10 cellular contexts compared by ENCODE assay signal in the genomic region with DNA sequence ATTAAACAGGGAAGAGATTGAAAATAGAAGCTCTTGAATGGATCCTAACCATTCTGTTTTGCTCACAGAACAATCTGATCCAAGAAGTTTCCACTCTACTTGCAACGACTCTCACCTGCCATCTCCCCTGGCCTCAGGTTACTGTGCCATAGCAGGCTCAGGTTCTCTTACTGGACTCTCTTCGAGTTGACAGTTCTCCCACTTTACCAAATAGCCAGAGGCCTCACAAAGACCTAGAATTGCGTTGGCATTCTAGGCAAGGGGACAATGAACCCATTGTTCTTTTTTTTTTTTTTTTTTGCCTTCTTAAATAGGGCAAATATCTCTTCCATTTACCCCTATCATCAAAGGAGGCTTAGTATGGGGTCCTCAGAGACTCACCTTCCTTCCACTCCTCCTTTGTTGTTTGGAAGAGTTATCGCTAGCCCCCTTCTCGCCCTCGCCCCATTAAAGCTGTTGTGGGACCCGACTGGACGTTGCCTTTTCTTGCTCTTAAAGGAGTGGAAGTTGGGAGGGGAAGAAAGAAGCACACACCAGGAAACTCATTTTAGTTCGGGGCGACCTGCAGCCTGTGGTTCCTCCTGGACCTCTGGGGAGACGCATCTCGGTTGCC. TPM values are rescaled to one million over a fixed set of nuclear protein-coding genes. Genes with fewer than 3 reads are reported as not detected.
A peak's percentile ranks its signal among the peaks of the same experiment; 100 is the strongest.
DNase-seq lines count a peak whose midpoint lies in the region; ATAC-seq and TF ChIP-seq lines count a peak whose summit lies in the region.
"Had no signal": no experiment of that assay in that cellular context is flagged by ENCODE, and none has a peak within 500 bp of the region (broad histone marks: within the 10 kb centered on the region; RNA-seq: fewer than 3 reads in every experiment).

No MANE protein-coding gene starts in this region.

- H3K27me3 Mint-ChIP-seq in effector memory CD8-positive, alpha-beta T cell = peaks cover 15 to 36% of the 10 kb centered on the region in 2 donors

- no peak overlapping the region for H3K27ac ChIP-seq in SK-N-SH (ENCODE audit: low read depth in 2 of 2, low read length in 1 of 2)
- H3K27ac ChIP-seq in ectodermal cell (ENCODE audit: insufficient read depth, low read depth, low read length, poor library complexity, severe bottlenecking) = peak overlapping the region; percentile 67
- no peak overlapping the region for H3K27ac ChIP-seq in mesendoderm (ENCODE audit: low read depth, low read length)
- peak overlapping the region in 1 of 4 donors; percentile 63 for H3K27ac ChIP-seq in transverse colon

- H3K9me2 ChIP-seq in SK-N-SH = no peaks in the 10 kb centered on the region

- peak overlapping the region; percentile 94 for H3K4me2 ChIP-seq in SK-N-SH
- H3K4me2 ChIP-seq in mesendoderm (ENCODE audit: low read length) = peak overlapping the region; percentile 88

- H3K9me3 ChIP-seq in SK-N-SH (no peaks in the 10 kb centered on the region), ectodermal cell (ENCODE audit: control insufficient read depth, low read length) (no peaks in the 10 kb centered on the region), transverse colon (no peaks in the 10 kb centered on the region)

- H2BK15ac ChIP-seq in mesendoderm (replicated peaks; ENCODE audit: low read depth) = no peak overlapping the region

- intact Hi-C loops in transverse colon (cut with DNase I; ENCODE audit: low total_unique reads) = no loop called here

- H4K5ac ChIP-seq in mesendoderm (ENCODE audit: low read length) = no peak overlapping the region

- ATAC-seq in SK-N-SH treated with all-trans-retinoic acid at 6 μM for 48 hours = no peak
- ATAC-seq in effector memory CD8-positive, alpha-beta T cell (replicated peaks) = no peak
- ATAC-seq: T-helper 17 cell had no signal

- no peak overlapping the region for H2BK5ac ChIP-seq in mesendoderm (ENCODE audit: low read length)

- TF ChIP-seq RAD21 in SK-N-SH (IDR thresholded peaks at IDR 0.05; ENCODE audit: low read length) = no peak

- no peak overlapping the region for H3K4ac ChIP-seq in mesendoderm (ENCODE audit: low read depth, low read length)

- no peak overlapping the region for H3K27ac Mint-ChIP-seq in effector memory CD8-positive, alpha-beta T cell
- H3K27ac Mint-ChIP-seq: T-helper 17 cell had no signal

- H3K23ac ChIP-seq in mesendoderm (ENCODE audit: low read length) = no peak overlapping the region

- no peak overlapping the region for H2BK120ac ChIP-seq in mesendoderm (ENCODE audit: low read depth, low read length)

- no peaks in the 10 kb centered on the region for H4K20me1 ChIP-seq in SK-N-SH (ENCODE audit: insufficient read depth)

- peak overlapping the region; percentile 84; the same call in 1 of the 2 replicates for H2AFZ ChIP-seq in SK-N-SH (ENCODE audit: low read depth)

- H3K4me1 Mint-ChIP-seq in effector memory CD8-positive, alpha-beta T cell (ENCODE audit: low read depth in 2 of 2) = peaks cover 0 to 2% of the 10 kb centered on the region in 2 donors
- H3K4me1 Mint-ChIP-seq: T-helper 17 cell had no signal

- no peaks in the 10 kb centered on the region for H3K36me3 Mint-ChIP-seq in effector memory CD8-positive, alpha-beta T cell (ENCODE audit: insufficient read depth)

- no peak overlapping the region for H3K18ac ChIP-seq in mesendoderm (ENCODE audit: low read length)

- DNase-seq in SK-N-SH = no peak
- DNase-seq in mesendoderm = no peak
- no peak for DNase-seq in transverse colon
- DNase-seq in effector memory CD8-positive, alpha-beta T cell = no peak
- no peak for DNase-seq in erythroblast (lab: John Stamatoyannopoulos, UW)
- DNase-seq in activated T-cell treated with anti-CD3 and anti-CD28 coated beads, Interleukin-2, amount 50 U/mL, for 48 hours = no peak
- DNase-seq: activated naive CD4-positive, alpha-beta T cell treated with Interleukin-2 at 50 U/mL for 16 hours; T-helper 17 cell had no signal

- TF ChIP-seq EP300 in SK-N-SH (IDR thresholded peaks at IDR 0.05; ENCODE audit: borderline replicate concordance in 1 of 2, low read depth in 1 of 2, low read length in 1 of 2) = no peak
- no peak for TF ChIP-seq EP300 in transverse colon (IDR thresholded peaks at IDR 0.05; ENCODE audit: low read depth)

- H3K79me1 ChIP-seq in mesendoderm (ENCODE audit: low read length) = no peaks in the 10 kb centered on the region

- no peak overlapping the region for H4K8ac ChIP-seq in mesendoderm (ENCODE audit: low read depth, low read length)

- no peaks in the 10 kb centered on the region for H3F3A ChIP-seq in SK-N-SH (replicated peaks; ENCODE audit: insufficient read depth)

- 9% methylated on average over 12 of the region's 12 CpGs for WGBS in SK-N-SH (ENCODE audit: low lambda C conversion rate)
- 21 to 25% methylated on average over 12 of the region's 12 CpGs for WGBS in ectodermal cell, 2 experiments
- no CpG with 5 or more reads among the region's 12 CpGs for WGBS in mesendoderm (ENCODE audit: extremely low coverage, insufficient coverage, low lambda C conversion rate)
- WGBS in transverse colon (ENCODE audit: low coverage in 1 of 2), 2 donors = 13 to 20% methylated on average over 1 to 12 of the region's 12 CpGs

- TF ChIP-seq CTCF in SK-N-SH (IDR thresholded peaks at IDR 0.05) (no peak), transverse colon (IDR thresholded peaks at IDR 0.05) (no peak)

- peaks cover 5 to 6% of the 10 kb centered on the region in 2 donors for H3K9me3 Mint-ChIP-seq in effector memory CD8-positive, alpha-beta T cell

- peaks cover 0 to 3% of the 10 kb centered on the region in 2 experiments; a peak in 1 of 4 replicates for H3K4me1 ChIP-seq in SK-N-SH (ENCODE audit: control insufficient read depth in 1 of 2, insufficient read depth in 2 of 2, low read depth in 1 of 2, low read length in 1 of 2)
- peaks cover 21% of the 10 kb centered on the region for H3K4me1 ChIP-seq in ectodermal cell (ENCODE audit: control insufficient read depth, insufficient read depth, low read length)
- H3K4me1 ChIP-seq in mesendoderm (ENCODE audit: control insufficient read depth, low read depth, low read length) = peaks cover 3% of the 10 kb centered on the region
- peaks cover 0 to 12% (median 8%) of the 10 kb centered on the region in 4 donors for H3K4me1 ChIP-seq in transverse colon

- POLR2A ChIA-PET in SK-N-SH (lab: Yijun Ruan, JAX) = no interaction called here

- CTCF ChIA-PET in SK-N-SH (lab: Yijun Ruan, JAX) = interaction anchor here (1.4 kb wide), 1 partner anchor 13 kb away, joined by 4 read pairs; no protein-coding TSS in a partner anchor

- TF ChIP-seq POLR2A in transverse colon (IDR thresholded peaks at IDR 0.05) = no peak
- no peak for TF ChIP-seq POLR2A in erythroblast (IDR thresholded peaks at IDR 0.05; ENCODE audit: low read length)

- H3K4me3 ChIP-seq in SK-N-SH (ENCODE audit: low read depth in 2 of 2, low read length in 1 of 2) = peak overlapping the region; percentile 50 to 72
- H3K4me3 ChIP-seq in ectodermal cell (ENCODE audit: insufficient read depth, low read depth, low read length) = peak overlapping the region; percentile 67
- peak overlapping the region; percentile 55 for H3K4me3 ChIP-seq in mesendoderm (ENCODE audit: low read length)
- peak overlapping the region in 3 of 4 donors; percentile 32 to 50 (median 48) for H3K4me3 ChIP-seq in transverse colon

- H2AK5ac ChIP-seq in mesendoderm (ENCODE audit: low read length) = no peak overlapping the region

- H3K4me3 Mint-ChIP-seq in effector memory CD8-positive, alpha-beta T cell = no peak overlapping the region
- H3K4me3 Mint-ChIP-seq: T-helper 17 cell had no signal

- peaks cover 34% of the 10 kb centered on the region for H3K27me3 ChIP-seq in SK-N-SH (ENCODE audit: insufficient read depth)
- H3K27me3 ChIP-seq in ectodermal cell (ENCODE audit: control insufficient read depth, insufficient read depth, low read length, poor library complexity, severe bottlenecking) = peaks cover 33% of the 10 kb centered on the region
- peaks cover 18% of the 10 kb centered on the region for H3K27me3 ChIP-seq in mesendoderm (ENCODE audit: insufficient read depth, low read length, poor library complexity)
- peaks cover 52% of the 10 kb centered on the region for H3K27me3 ChIP-seq in transverse colon

- no peaks in the 10 kb centered on the region for H3K79me2 ChIP-seq in SK-N-SH (ENCODE audit: insufficient read depth)
- H3K79me2 ChIP-seq in mesendoderm (ENCODE audit: control insufficient read depth, insufficient read depth, low read length) = no peaks in the 10 kb centered on the region

- H3K36me3 ChIP-seq in SK-N-SH (replicated peaks in 1 of 2; ENCODE audit: control insufficient read depth in 1 of 2, insufficient read depth in 2 of 2, low read length in 1 of 2) (no peaks in the 10 kb centered on the region), ectodermal cell (ENCODE audit: control insufficient read depth, insufficient read depth, low read length) (no peaks in the 10 kb centered on the region), mesendoderm (ENCODE audit: control insufficient read depth, insufficient read depth, low read length) (no peaks in the 10 kb centered on the region), transverse colon (no peaks in the 10 kb centered on the region)

- H3K9ac ChIP-seq in SK-N-SH (no peak overlapping the region), mesendoderm (ENCODE audit: low read length) (peak overlapping the region; percentile 69)

- in situ Hi-C loops in transverse colon (cut with MboI; ENCODE audit: low pct_ligation_motif_present in 1 of 4, low pct_unique_long_range_greater_than_20kb in 1 of 4, low sequenced_read_pairs in 3 of 4) = no loop called here

- H3K56ac ChIP-seq in mesendoderm (ENCODE audit: low read length) = peak overlapping the region; percentile 90

TF ChIP-seq in SK-N-SH, 30 proteins besides CTCF, POLR2A, EP300 and RAD21:
- no peak for TF ChIP-seq FOXJ3 (CRISPR knock-in tag; IDR thresholded peaks at IDR 0.05)

TF ChIP-seq in SK-N-SH treated with all-trans-retinoic acid at 6 μM for 48 hours, 23 proteins besides CTCF, POLR2A, EP300 and RAD21 (continues in another document):
- no peak for TF ChIP-seq ESRRG (CRISPR knock-in tag; IDR thresholded peaks at IDR 0.05)
- TF ChIP-seq ISL1 (CRISPR knock-in tag; IDR thresholded peaks at IDR 0.05) = no peak

RNA-seq across cellular contexts. Expression of gene PLPPR1, which starts 0.7 kb away (rescaled TPM):
- not detected in 2 replicates for polyA plus RNA-seq in SK-N-SH (2012; rRNA removed)
- 0.13 and 0.17 TPM in 2 replicates for polyA plus RNA-seq in SK-N-SH (2012; cell fraction: cytosol; rRNA removed)
- not detected in 2 replicates for polyA plus RNA-seq in SK-N-SH (2012; cell fraction: nucleus; rRNA removed)
- 3.8 TPM for polyA plus RNA-seq in ectodermal cell (2013, experiment 1 of 4)
- 3.5 TPM for polyA plus RNA-seq in ectodermal cell (2013, experiment 2 of 4)
- 2.2 TPM for polyA plus RNA-seq in ectodermal cell (2013, experiment 3 of 4)
- 2.6 TPM for polyA plus RNA-seq in ectodermal cell (2013, experiment 4 of 4)
- polyA plus RNA-seq in mesendoderm (2013, experiment 1 of 2) = 0.21 TPM
- 0.17 TPM for polyA plus RNA-seq in mesendoderm (2013, experiment 2 of 2)
- under 1 TPM in 2 of 4 donors, not detected in 2; 0.60 to 0.68 TPM for total RNA-seq in transverse colon
- total RNA-seq: T-helper 17 cell had no signal
